16 cellular contexts compared by ENCODE assay signal in the genomic region with DNA sequence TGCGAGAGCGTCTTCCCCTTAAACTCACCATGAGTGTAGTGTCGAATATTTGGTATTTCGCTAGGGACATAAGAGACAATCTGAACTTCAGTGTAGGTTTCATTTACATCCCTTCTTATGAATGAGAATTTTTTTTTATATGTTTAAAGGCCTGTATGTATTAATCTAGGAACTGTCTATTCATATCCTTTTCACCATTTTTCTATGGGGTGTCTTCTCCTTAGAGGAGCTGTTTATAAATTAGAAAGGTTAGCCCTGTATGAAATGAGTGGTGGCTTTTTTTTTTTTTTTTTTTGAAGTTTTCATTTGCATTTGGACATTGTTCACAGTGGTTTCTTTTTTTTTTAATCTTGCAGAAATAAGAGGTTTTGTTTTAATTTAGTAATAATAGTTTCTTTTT. TPM values are rescaled to one million over a fixed set of nuclear protein-coding genes. Genes with fewer than 3 reads are reported as not detected.
DNase-seq lines count a peak whose midpoint lies in the region; ATAC-seq and TF ChIP-seq lines count a peak whose summit lies in the region.
"Had no signal": no experiment of that assay in that cellular context is flagged by ENCODE, and none has a peak within 500 bp of the region (broad histone marks: within the 10 kb centered on the region; RNA-seq: fewer than 3 reads in every experiment).

No MANE protein-coding gene starts in this region.

- BruUV-seq in Panc1 (replicated peaks; lab: Mats Ljungman, UMichigan) (TSS peak; percentile 6), Calu3 (replicated peaks; lab: Mats Ljungman, UMichigan) (no TSS peak)

- no peak overlapping the region for H2AFZ ChIP-seq in osteoblast (ENCODE audit: low read length)

- TF ChIP-seq CTCF in Panc1 (IDR thresholded peaks at IDR 0.05) (no peak), osteoblast (IDR thresholded peaks at IDR 0.05; ENCODE audit: extremely low read depth, low read depth, low read length) (no peak), Calu3 (IDR thresholded peaks at IDR 0.05; ENCODE audit: unreplicated experiment) (no peak)

- in situ Hi-C loops in Panc1 (cut with HindIII; ENCODE audit: low pct_unique_long_range_greater_than_20kb, low sequenced_read_pairs) = no loop called here

- POLR2A ChIA-PET in Panc1 (lab: Charles Lee) = no interaction called here

- peak overlapping the region; percentile 28 for H3K27ac Mint-ChIP-seq in activated naive CD4-positive, alpha-beta T cell treated with anti-CD3 and anti-CD28 coated beads, Interleukin-2, amount 10 ng/mL, durations not matched to agents 7 days and 5 days
- no peak overlapping the region for H3K27ac Mint-ChIP-seq in Calu3 (ENCODE audit: unreplicated experiment)
- H3K27ac Mint-ChIP-seq: CD14-positive monocyte; CD4-positive, alpha-beta memory T cell had no signal

- H3K4me1 Mint-ChIP-seq in activated naive CD4-positive, alpha-beta T cell treated with anti-CD3 and anti-CD28 coated beads, Interleukin-2, amount 10 ng/mL, durations not matched to agents 7 days and 5 days = peaks cover 30% of the 10 kb centered on the region
- no peaks in the 10 kb centered on the region for H3K4me1 Mint-ChIP-seq in Calu3 (ENCODE audit: low read depth, unreplicated experiment)

- peaks cover 89% of the 10 kb centered on the region for H3K79me2 ChIP-seq in osteoblast (ENCODE audit: insufficient read depth, low read length)

- H3K27me3 Mint-ChIP-seq in activated naive CD4-positive, alpha-beta T cell treated with anti-CD3 and anti-CD28 coated beads, Interleukin-2, amount 10 ng/mL, durations not matched to agents 7 days and 5 days = no peaks in the 10 kb centered on the region
- H3K27me3 Mint-ChIP-seq in Calu3 (ENCODE audit: unreplicated experiment) = no peaks in the 10 kb centered on the region
- H3K27me3 Mint-ChIP-seq: CD4-positive, alpha-beta memory T cell had no signal

- H3K4me3 ChIP-seq in Panc1 (ENCODE audit: low read depth in 2 of 2, low read length in 2 of 2) = no peak overlapping the region
- H3K4me3 ChIP-seq in osteoblast (ENCODE audit: insufficient read depth, low read length) = no peak overlapping the region
- H3K4me3 ChIP-seq: BLaER1 had no signal

- H3K27ac ChIP-seq in Panc1 (ENCODE audit: low read length) (no peak overlapping the region), osteoblast (ENCODE audit: low read depth, low read length) (no peak overlapping the region)
- H3K27ac ChIP-seq: 22Rv1, BLaER1 had no signal

- no peak for DNase-seq in activated naive CD4-positive, alpha-beta T cell treated with anti-CD3 and anti-CD28 coated beads, Interleukin-2, amount 10 ng/mL, durations not matched to agents 7 days and 5 days
- DNase-seq in activated naive CD4-positive, alpha-beta T cell treated with Interleukin-2 at 50 U/mL for 16 hours = no peak
- no peak for DNase-seq in Panc1 (ENCODE audit: low read depth, low spot score)
- DNase-seq in osteoblast (ENCODE audit: insufficient read length, low spot score, missing footprints) = peak; percentile 4
- no peak for DNase-seq in activated T-cell treated with anti-CD3 and anti-CD28 coated beads for 4 hours
- no peak for DNase-seq in Calu3
- no peak for DNase-seq in NCI-H1694 treated with DMSO at 0.1 percent for 48 hours (lab: John Stamatoyannopoulos, UW)
- DNase-seq: CD4-positive, alpha-beta memory T cell; DMS79 treated with DMSO at 0.1 percent for 48 hours; GF-D8; GOT3; H7 had no signal

- intact Hi-C loops in Panc1 (cut with micrococcal nuclease; ENCODE audit: unreplicated experiment) = no loop called here
- intact Hi-C loops in Calu3 (cut with micrococcal nuclease; ENCODE audit: unreplicated experiment) = no loop called here

- no peak for ATAC-seq in Panc1
- ATAC-seq: HCT116 had no signal

- peaks cover 3% of the 10 kb centered on the region; the same call in 1 of the 2 replicates for H3K4me1 ChIP-seq in Panc1 (ENCODE audit: control insufficient read depth, insufficient read depth, low read length)
- H3K4me1 ChIP-seq in osteoblast (ENCODE audit: insufficient read depth, low read length) = peaks cover 20% of the 10 kb centered on the region

- H3K36me3 ChIP-seq in Panc1 (ENCODE audit: control insufficient read depth, insufficient read depth, low read length) (peaks cover 34% of the 10 kb centered on the region), osteoblast (ENCODE audit: insufficient read depth, low read length) (peaks cover 39% of the 10 kb centered on the region)

- H3K9me3 Mint-ChIP-seq in activated naive CD4-positive, alpha-beta T cell treated with anti-CD3 and anti-CD28 coated beads, Interleukin-2, amount 10 ng/mL, durations not matched to agents 7 days and 5 days = peaks cover 34% of the 10 kb centered on the region
- H3K9me3 Mint-ChIP-seq in Calu3 (ENCODE audit: low read depth, unreplicated experiment) = peaks cover 25% of the 10 kb centered on the region

- H4K20me1 ChIP-seq in osteoblast (ENCODE audit: insufficient read depth, low read length) = peaks cover 65% of the 10 kb centered on the region

- CTCF ChIA-PET in activated naive CD4-positive, alpha-beta T cell treated with anti-CD3 and anti-CD28 coated beads, Interleukin-2, amount 10 ng/mL, durations not matched to agents 7 days and 5 days (lab: Charles Lee) = interaction anchor here (0.7 kb wide), 1 partner anchor 35 kb away, joined by 3 read pairs; no protein-coding TSS in a partner anchor
- CTCF ChIA-PET in Panc1 (lab: Charles Lee) (no interaction called here), Calu3 (lab: Charles Lee) (no interaction called here)

- H3K9me3 ChIP-seq in Panc1 (ENCODE audit: control insufficient read depth, insufficient read depth, low read depth, low read length) (no peaks in the 10 kb centered on the region), osteoblast (ENCODE audit: low read depth, low read length) (no peaks in the 10 kb centered on the region)
- H3K9me3 ChIP-seq: BLaER1 had no signal

- no peak overlapping the region for H3K4me3 Mint-ChIP-seq in activated naive CD4-positive, alpha-beta T cell treated with anti-CD3 and anti-CD28 coated beads, Interleukin-2, amount 10 ng/mL, durations not matched to agents 7 days and 5 days
- H3K4me3 Mint-ChIP-seq in Calu3 (ENCODE audit: low read depth, unreplicated experiment) = no peak overlapping the region
- H3K4me3 Mint-ChIP-seq: CD14-positive monocyte had no signal

- peaks cover 81% of the 10 kb centered on the region for H3K36me3 Mint-ChIP-seq in activated naive CD4-positive, alpha-beta T cell treated with anti-CD3 and anti-CD28 coated beads, Interleukin-2, amount 10 ng/mL, durations not matched to agents 7 days and 5 days
- H3K36me3 Mint-ChIP-seq in Calu3 (ENCODE audit: insufficient read depth, unreplicated experiment) = peaks cover 95% of the 10 kb centered on the region

- H3K4me2 ChIP-seq in osteoblast (ENCODE audit: insufficient read depth, low read length) = no peak overlapping the region
- H3K4me2 ChIP-seq: BLaER1 had no signal

- H3K27me3 ChIP-seq in Panc1 (ENCODE audit: control insufficient read depth, insufficient read depth, low read length) (no peaks in the 10 kb centered on the region), osteoblast (ENCODE audit: insufficient read depth, low read length) (no peaks in the 10 kb centered on the region)
- H3K27me3 ChIP-seq: BLaER1 had no signal

RNA-seq across cellular contexts. Expression of gene ZNF146, which starts 7.6 kb away (rescaled TPM):
- total RNA-seq in Panc1 (2021; ENCODE audit: unreplicated experiment) (121 TPM), osteoblast (65.7 and 82.2 TPM in 2 replicates), Calu3 (2022) (112 and 123 TPM in 2 replicates)
- 66.3 TPM for polyA plus RNA-seq in Panc1 (2012; ENCODE audit: insufficient read length)

RNA-seq across cellular contexts. Expression of gene ZNF565, which starts 8.0 kb away (rescaled TPM):
- 4.9 TPM for total RNA-seq in Panc1 (2021; ENCODE audit: unreplicated experiment)
- polyA plus RNA-seq in Panc1 (2012; ENCODE audit: insufficient read length) = 3.9 TPM
- total RNA-seq in osteoblast = 6.9 and 7.1 TPM in 2 replicates
- total RNA-seq in Calu3 (2022) = 6.3 and 6.7 TPM in 2 replicates
